31 cellular contexts compared by ENCODE assay signal in genomic region chr14:84298738-84299137, GRCh38.
"Had no signal": no experiment of that assay in that cellular context is flagged by ENCODE, and none has a peak within 500 bp of the region (broad histone marks: within the 10 kb centered on the region; RNA-seq: fewer than 3 reads in every experiment).

No MANE protein-coding gene starts in this region.

- H3K4me3 ChIP-seq: colonic mucosa, esophagus squamous epithelium, heart right ventricle, lower lobe of right lung, neural progenitor cell, sigmoid colon, stomach, testis, tibial artery, upper lobe of right lung, uterus had no signal

- H3K4me1 ChIP-seq: colonic mucosa, lower lobe of right lung, parathyroid adenoma, sigmoid colon, testis, tibial artery, upper lobe of right lung, uterus had no signal

- ATAC-seq: effector memory CD8-positive, alpha-beta T cell; heart right ventricle; left colon; left ventricle myocardium superior; lower lobe of right lung; naive thymus-derived CD4-positive, alpha-beta T cell; right cardiac atrium; stimulated activated effector memory CD8-positive, alpha-beta T cell treated with anti-CD3 and anti-CD28 coated beads, Interleukin-12 subunit alpha, Interleukin-12 subunit beta, amount 100 ng/mL, for 72 hours; upper lobe of right lung had no signal

- DNase-seq: colonic mucosa; effector memory CD8-positive, alpha-beta T cell; erythroblast; esophagus squamous epithelium; foreskin melanocyte; glutamatergic neuron; heart right ventricle; hippocampal formation; kidney glomerular epithelial cell; left colon; left ventricle myocardium superior; lower lobe of right lung; midbrain; naive thymus-derived CD4-positive, alpha-beta T cell; right cardiac atrium; sigmoid colon; stimulated activated CD4-positive, alpha-beta T cell treated with anti-CD3 and anti-CD28 coated beads, Interleukin-2, amount 100 ng/mL, for 24 hours; stimulated activated CD4-positive, alpha-beta T cell treated with anti-CD3 and anti-CD28 coated beads, Interleukin-4, amount 100 ng/mL, for 24 hours; stimulated activated naive CD4-positive, alpha-beta T cell treated with Interleukin-2 at 50 U/mL for 16 hours; stomach; substantia nigra; testis; tibial artery; upper lobe of right lung; uterus had no signal

- H3K27me3 Mint-ChIP-seq: central memory CD8-positive, alpha-beta T cell; dendritic cell treated with granulocyte-macrophage colony-stimulating factor and Interleukin-4, amounts not matched to agents 40 ng/mL and 50 ng/mL, for 4 days; effector memory CD8-positive, alpha-beta T cell; naive thymus-derived CD4-positive, alpha-beta T cell had no signal

- H3K4me2 ChIP-seq: neural progenitor cell had no signal

- H3K79me2 ChIP-seq: parathyroid adenoma had no signal

- H2AFZ ChIP-seq: neural progenitor cell, parathyroid adenoma had no signal

- H3K27ac ChIP-seq: colonic mucosa, esophagus squamous epithelium, heart right ventricle, lower lobe of right lung, neural progenitor cell, parathyroid adenoma, sigmoid colon, stomach, testis, tibial artery, upper lobe of right lung, uterus had no signal

- H3K4me3 Mint-ChIP-seq: central memory CD8-positive, alpha-beta T cell; dendritic cell treated with granulocyte-macrophage colony-stimulating factor and Interleukin-4, amounts not matched to agents 40 ng/mL and 50 ng/mL, for 4 days; effector memory CD8-positive, alpha-beta T cell; naive thymus-derived CD4-positive, alpha-beta T cell; neural progenitor cell; stimulated activated effector memory CD8-positive, alpha-beta T cell treated with anti-CD3 and anti-CD28 coated beads, Interleukin-12 subunit alpha, Interleukin-12 subunit beta, amount 100 ng/mL, for 72 hours had no signal

- H3K9me3 ChIP-seq: colonic mucosa, esophagus squamous epithelium, lower lobe of right lung, sigmoid colon, testis, tibial artery, upper lobe of right lung, uterus had no signal

- H3K9ac ChIP-seq: neural progenitor cell, parathyroid adenoma had no signal

- H3K27ac Mint-ChIP-seq: dendritic cell treated with granulocyte-macrophage colony-stimulating factor and Interleukin-4, amounts not matched to agents 40 ng/mL and 50 ng/mL, for 4 days; effector memory CD8-positive, alpha-beta T cell; naive thymus-derived CD4-positive, alpha-beta T cell; neural progenitor cell; progenitor cell of endocrine pancreas; stimulated activated effector memory CD8-positive, alpha-beta T cell treated with anti-CD3 and anti-CD28 coated beads, Interleukin-12 subunit alpha, Interleukin-12 subunit beta, amount 100 ng/mL, for 72 hours had no signal

- H3K36me3 ChIP-seq: colonic mucosa, esophagus squamous epithelium, heart right ventricle, lower lobe of right lung, neural progenitor cell, sigmoid colon, stomach, tibial artery, upper lobe of right lung, uterus had no signal

- H3K36me3 Mint-ChIP-seq: naive thymus-derived CD4-positive, alpha-beta T cell; neural progenitor cell; stimulated activated effector memory CD8-positive, alpha-beta T cell treated with anti-CD3 and anti-CD28 coated beads, Interleukin-12 subunit alpha, Interleukin-12 subunit beta, amount 100 ng/mL, for 72 hours had no signal

- H3K9me3 Mint-ChIP-seq: central memory CD8-positive, alpha-beta T cell; neural progenitor cell had no signal

- H3K27me3 ChIP-seq: colonic mucosa, esophagus squamous epithelium, heart right ventricle, neural progenitor cell, sigmoid colon, stomach, testis, tibial artery, upper lobe of right lung, uterus had no signal

- H3K4me1 Mint-ChIP-seq: central memory CD8-positive, alpha-beta T cell; naive thymus-derived CD4-positive, alpha-beta T cell; stimulated activated effector memory CD8-positive, alpha-beta T cell treated with anti-CD3 and anti-CD28 coated beads, Interleukin-12 subunit alpha, Interleukin-12 subunit beta, amount 100 ng/mL, for 72 hours had no signal
